In the genomic region with DNA sequence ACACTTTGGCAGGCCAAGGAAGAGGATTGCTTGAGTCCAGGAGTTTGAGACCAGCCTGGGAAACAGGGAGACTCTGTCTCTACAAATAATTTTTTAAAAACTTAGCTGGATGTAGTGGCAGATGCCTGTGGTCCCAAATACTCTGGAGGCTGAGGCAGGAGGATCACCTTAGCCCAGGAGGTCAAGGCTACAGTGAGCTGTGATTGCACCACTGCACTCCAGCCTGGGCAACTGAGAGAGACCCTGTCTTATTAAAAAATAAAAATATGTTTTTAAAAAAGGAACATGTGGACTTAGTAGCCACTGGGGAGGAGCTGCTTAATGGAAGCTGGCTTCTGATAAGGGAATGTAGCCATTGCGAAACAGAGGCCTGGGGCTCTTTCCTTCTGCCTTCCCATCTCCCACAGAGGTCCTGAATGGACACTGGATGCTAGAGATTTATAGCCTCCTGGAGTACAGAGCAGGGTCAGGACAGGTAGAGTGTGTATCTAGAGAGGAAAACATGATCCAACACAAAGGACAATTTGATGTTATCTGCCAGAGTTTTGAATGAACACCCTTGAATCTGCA, we compare ENCODE assay signal across 22 cellular contexts. TPM values are rescaled to one million over a fixed set of nuclear protein-coding genes. Genes with fewer than 3 reads are reported as not detected.
DNase-seq lines count a peak whose midpoint lies in the region; ATAC-seq and TF ChIP-seq lines count a peak whose summit lies in the region.
"Had no signal": no experiment of that assay in that cellular context is flagged by ENCODE, and none has a peak within 500 bp of the region (broad histone marks: within the 10 kb centered on the region; RNA-seq: fewer than 3 reads in every experiment).

No MANE protein-coding gene starts in this region.

- peak overlapping the region; percentile 31 for H3K27ac Mint-ChIP-seq in activated T-helper 1 cell treated with anti-CD3 and anti-CD28 coated beads, Interleukin-12 subunit alpha, Interleukin-12 subunit beta, Interleukin-2, Interleukin-4 antibody, amounts not matched to agents 30 ng/mL and 10 ng/mL and 1 ng/mL, durations not matched to agents 14 hours and 24 hours and 36 hours
- H3K27ac Mint-ChIP-seq: GM23338 had no signal

- H3K27me3 ChIP-seq in stomach, result no peaks in the 10 kb centered on the region
- H3K27me3 ChIP-seq in tibial artery, result no peaks in the 10 kb centered on the region

- DNase-seq in ELF-1 (ENCODE audit: low read depth, low spot score) (peak; percentile 40), fibroblast of pulmonary artery (ENCODE audit: low read depth) (peak; percentile 22), stomach (no peak), NCI-H1048 (lab: John Stamatoyannopoulos, UW) (no peak), Right ventricle myocardium superior (no peak), tibial artery (no peak)
- no peak for DNase-seq in activated T-helper 1 cell treated with anti-CD3 and anti-CD28 coated beads, Interleukin-12 subunit alpha, Interleukin-12 subunit beta, Interleukin-2, Interleukin-4 antibody, amounts not matched to agents 30 ng/mL and 10 ng/mL and 1 ng/mL, durations not matched to agents 14 hours and 24 hours and 36 hours (ENCODE audit: low spot score)
- DNase-seq: ACHN, AML-193, COR-L47, NCI-H1092 treated with DMSO at 0.1 percent for 48 hours, NCI-H2081 treated with DMSO at 0.1 percent for 48 hours, NCI-H510A treated with DMSO at 0.1 percent for 48 hours, NCI-H82, SK-N-SH had no signal

- intact Hi-C loops in activated T-helper 1 cell treated with anti-CD3 and anti-CD28 coated beads, Interleukin-12 subunit alpha, Interleukin-12 subunit beta, Interleukin-2, Interleukin-4 antibody, amounts not matched to agents 30 ng/mL and 10 ng/mL and 1 ng/mL, durations not matched to agents 14 hours and 24 hours and 36 hours (cut with micrococcal nuclease), result no loop called here
- intact Hi-C loops in stomach (cut with DNase I; ENCODE audit: low total_unique reads) (no loop called here), Right ventricle myocardium superior (cut with DNase I) (no loop called here), tibial artery (cut with DNase I; ENCODE audit: low total_unique reads) (loop anchor here (1.0 kb wide), 1 partner anchor 30 kb away; no protein-coding TSS in a partner anchor)

- H3K27me3 Mint-ChIP-seq in activated T-helper 1 cell treated with anti-CD3 and anti-CD28 coated beads, Interleukin-12 subunit alpha, Interleukin-12 subunit beta, Interleukin-2, Interleukin-4 antibody, amounts not matched to agents 30 ng/mL and 10 ng/mL and 1 ng/mL, durations not matched to agents 14 hours and 24 hours and 36 hours (ENCODE audit: insufficient read depth), result peaks cover 4% of the 10 kb centered on the region

- TF ChIP-seq EP300 in stomach (IDR thresholded peaks at IDR 0.05), result no peak

- H3K36me3 ChIP-seq in stomach (no peaks in the 10 kb centered on the region), tibial artery (no peaks in the 10 kb centered on the region)

- no peak for TF ChIP-seq POLR2A in stomach (IDR thresholded peaks at IDR 0.05)

- H3K4me1 ChIP-seq in stomach (peaks cover 0 to 6% (median 2%) of the 10 kb centered on the region in 4 donors), tibial artery (no peaks in the 10 kb centered on the region)

- H3K4me1 Mint-ChIP-seq in activated T-helper 1 cell treated with anti-CD3 and anti-CD28 coated beads, Interleukin-12 subunit alpha, Interleukin-12 subunit beta, Interleukin-2, Interleukin-4 antibody, amounts not matched to agents 30 ng/mL and 10 ng/mL and 1 ng/mL, durations not matched to agents 14 hours and 24 hours and 36 hours (ENCODE audit: low read depth), result no peaks in the 10 kb centered on the region
- H3K4me1 Mint-ChIP-seq: GM23338 had no signal

- peaks cover 1% of the 10 kb centered on the region for H3K36me3 Mint-ChIP-seq in activated T-helper 1 cell treated with anti-CD3 and anti-CD28 coated beads, Interleukin-12 subunit alpha, Interleukin-12 subunit beta, Interleukin-2, Interleukin-4 antibody, amounts not matched to agents 30 ng/mL and 10 ng/mL and 1 ng/mL, durations not matched to agents 14 hours and 24 hours and 36 hours (ENCODE audit: low read depth)

- H3K4me3 ChIP-seq in fibroblast of pulmonary artery (replicated peaks; ENCODE audit: low read depth, low read length) (no peak overlapping the region), stomach (no peak overlapping the region), tibial artery (no peak overlapping the region)
- H3K4me3 ChIP-seq: GM23338 had no signal

- TF ChIP-seq CTCF in fibroblast of pulmonary artery (IDR thresholded peaks at IDR 0.05; ENCODE audit: low read length, missing control alignments), result no peak
- TF ChIP-seq CTCF in stomach (IDR thresholded peaks at IDR 0.05), result no peak
- TF ChIP-seq CTCF in tibial artery (IDR thresholded peaks at IDR 0.05), result no peak

- ATAC-seq in Right ventricle myocardium superior (ENCODE audit: poor library complexity), result no peak
- ATAC-seq: GM23338, Panc1, Right ventricle myocardium inferior had no signal

- H3K9me3 Mint-ChIP-seq in activated T-helper 1 cell treated with anti-CD3 and anti-CD28 coated beads, Interleukin-12 subunit alpha, Interleukin-12 subunit beta, Interleukin-2, Interleukin-4 antibody, amounts not matched to agents 30 ng/mL and 10 ng/mL and 1 ng/mL, durations not matched to agents 14 hours and 24 hours and 36 hours, result peaks cover 14% of the 10 kb centered on the region

- 31 to 64% (median 56%) methylated on average over 1 of the region's 1 CpG for WGBS in stomach, 5 donors

- H3K27ac ChIP-seq in stomach (peak overlapping the region; percentile 10 to 76 (median 72)), tibial artery (no peak overlapping the region)
- H3K27ac ChIP-seq: KMS-11 had no signal

- H3K9me3 ChIP-seq in stomach (no peaks in the 10 kb centered on the region), tibial artery (no peaks in the 10 kb centered on the region)
- H3K9me3 ChIP-seq: SK-N-SH had no signal

- H3K4me3 Mint-ChIP-seq in activated T-helper 1 cell treated with anti-CD3 and anti-CD28 coated beads, Interleukin-12 subunit alpha, Interleukin-12 subunit beta, Interleukin-2, Interleukin-4 antibody, amounts not matched to agents 30 ng/mL and 10 ng/mL and 1 ng/mL, durations not matched to agents 14 hours and 24 hours and 36 hours, result no peak overlapping the region
- H3K4me3 Mint-ChIP-seq: CD14-positive monocyte, GM23338 had no signal

RNA-seq across cellular contexts. Expression of a gene that starts 21.7 kb away (rescaled TPM):
- total RNA-seq in activated T-helper 1 cell treated with anti-CD3 and anti-CD28 coated beads, Interleukin-12 subunit alpha, Interleukin-12 subunit beta, Interleukin-2, Interleukin-4 antibody, amounts not matched to agents 30 ng/mL and 10 ng/mL and 1 ng/mL, durations not matched to agents 14 hours and 24 hours and 36 hours, result 80.8 and 83.5 TPM in 2 replicates
- total RNA-seq in stomach (100 to 1,000 TPM in 1 of 5 donors, 10 to 100 TPM in 2, 1 to 10 TPM in 1, not detected in 1; 2.7 to 142 (median 26.7) TPM), Right ventricle myocardium superior (7.1 TPM)
- 10 to 100 TPM; 17.3 to 40.7 (median 33.0) TPM for polyA plus RNA-seq in stomach

RNA-seq across cellular contexts. Expression of a gene that starts 34.0 kb away (rescaled TPM):
- 109 TPM in 2 replicates for total RNA-seq in activated T-helper 1 cell treated with anti-CD3 and anti-CD28 coated beads, Interleukin-12 subunit alpha, Interleukin-12 subunit beta, Interleukin-2, Interleukin-4 antibody, amounts not matched to agents 30 ng/mL and 10 ng/mL and 1 ng/mL, durations not matched to agents 14 hours and 24 hours and 36 hours
- total RNA-seq in stomach (10 to 100 TPM; 29.5 to 87.1 (median 66.5) TPM), Right ventricle myocardium superior (37.6 TPM)
- polyA plus RNA-seq in stomach, result 10 to 100 TPM; 34.5 to 40.8 (median 37.4) TPM

RNA-seq across cellular contexts. Expression of a gene that starts 45.7 kb away (rescaled TPM):
- total RNA-seq in activated T-helper 1 cell treated with anti-CD3 and anti-CD28 coated beads, Interleukin-12 subunit alpha, Interleukin-12 subunit beta, Interleukin-2, Interleukin-4 antibody, amounts not matched to agents 30 ng/mL and 10 ng/mL and 1 ng/mL, durations not matched to agents 14 hours and 24 hours and 36 hours, result not detected in 2 replicates
- not detected for total RNA-seq in stomach
- not detected for polyA plus RNA-seq in stomach
- total RNA-seq in Right ventricle myocardium superior, result not detected
- total RNA-seq: G401, GM23338, MCF 10A, Right ventricle myocardium inferior had no signal
- polyA plus RNA-seq: GM23338, SK-N-SH had no signal

Comparison
In these comparisons a context has a peak if more than half of its experiments do, and no peak if none do; other contexts are left out.
1. DNase-seq: peak in ELF-1 (single experiment) and fibroblast of pulmonary artery (single experiment); none in activated T-helper 1 cell treated with anti-CD3 and anti-CD28 coated beads, Interleukin-12 subunit alpha, Interleukin-12 subunit beta, Interleukin-2, Interleukin-4 antibody, amounts not matched to agents 30 ng/mL and 10 ng/mL and 1 ng/mL, durations not matched to agents 14 hours and 24 hours and 36 hours (single experiment), stomach (single experiment), NCI-H1048 (single experiment), Right ventricle myocardium superior (single experiment) and tibial artery (0 of 2).
2. H3K27ac ChIP-seq: peak in stomach (5 of 5); none in tibial artery (0 of 2).